1 cellular context compared by ENCODE assay signal in the genomic region with DNA sequence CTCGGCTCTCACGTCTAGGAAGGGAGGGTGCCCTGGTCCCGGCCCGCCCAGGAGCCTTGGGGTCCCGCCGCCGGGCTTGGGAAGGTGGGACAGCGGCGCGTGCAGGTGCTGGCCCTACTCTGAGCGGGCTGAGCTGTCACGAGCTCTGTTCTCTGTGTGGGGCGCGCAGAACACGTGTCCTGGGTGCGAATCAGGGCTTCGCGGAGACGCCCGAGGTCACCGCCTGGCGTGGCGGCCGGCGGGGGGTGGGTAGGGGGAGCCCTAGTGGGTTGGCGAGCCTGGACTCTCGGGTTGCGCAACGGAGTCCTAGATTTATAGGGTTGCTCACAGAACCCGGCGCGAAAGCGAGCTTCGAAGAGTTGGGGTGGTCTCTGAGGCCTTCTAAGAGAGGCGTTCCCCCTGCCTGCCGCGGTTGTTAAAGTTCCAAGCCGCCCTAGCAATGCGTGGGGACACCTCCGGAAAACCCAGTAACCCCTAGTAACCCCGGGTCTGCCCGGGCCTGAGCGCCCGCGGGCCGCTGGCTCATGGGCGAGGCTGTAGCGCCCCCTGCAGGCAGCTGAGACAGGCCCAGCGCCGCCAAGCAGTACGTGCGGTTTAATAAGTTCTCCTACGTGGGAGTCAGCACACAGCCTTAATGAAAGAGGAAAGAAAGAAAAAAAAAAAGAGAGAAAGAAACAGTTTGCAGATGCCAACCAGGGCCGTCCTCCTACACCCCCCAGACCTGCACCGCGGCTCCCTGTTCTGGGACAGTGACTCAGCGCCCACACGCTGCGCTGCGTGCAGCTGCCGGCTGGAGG.
TF ChIP-seq lines count a peak whose summit lies in the region.

No MANE protein-coding gene starts in this region.

TF ChIP-seq in WTC11, 78 proteins besides CTCF, POLR2A, EP300 and RAD21 (continued from another document):
- TF ChIP-seq, protein P1, sequence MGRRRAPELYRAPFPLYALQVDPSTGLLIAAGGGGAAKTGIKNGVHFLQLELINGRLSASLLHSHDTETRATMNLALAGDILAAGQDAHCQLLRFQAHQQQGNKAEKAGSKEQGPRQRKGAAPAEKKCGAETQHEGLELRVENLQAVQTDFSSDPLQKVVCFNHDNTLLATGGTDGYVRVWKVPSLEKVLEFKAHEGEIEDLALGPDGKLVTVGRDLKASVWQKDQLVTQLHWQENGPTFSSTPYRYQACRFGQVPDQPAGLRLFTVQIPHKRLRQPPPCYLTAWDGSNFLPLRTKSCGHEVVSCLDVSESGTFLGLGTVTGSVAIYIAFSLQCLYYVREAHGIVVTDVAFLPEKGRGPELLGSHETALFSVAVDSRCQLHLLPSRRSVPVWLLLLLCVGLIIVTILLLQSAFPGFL (CRISPR knock-in tag; IDR thresholded peaks at IDR 0.05; ENCODE audit: borderline replicate concordance), result no peak
- no peak for TF ChIP-seq IRF2 (CRISPR knock-in tag; IDR thresholded peaks at IDR 0.05; ENCODE audit: borderline replicate concordance, low read depth)
- no peak for TF ChIP-seq ZNF138 (CRISPR knock-in tag; conservative IDR thresholded peaks at IDR 0.05)
- TF ChIP-seq, protein P2, sequence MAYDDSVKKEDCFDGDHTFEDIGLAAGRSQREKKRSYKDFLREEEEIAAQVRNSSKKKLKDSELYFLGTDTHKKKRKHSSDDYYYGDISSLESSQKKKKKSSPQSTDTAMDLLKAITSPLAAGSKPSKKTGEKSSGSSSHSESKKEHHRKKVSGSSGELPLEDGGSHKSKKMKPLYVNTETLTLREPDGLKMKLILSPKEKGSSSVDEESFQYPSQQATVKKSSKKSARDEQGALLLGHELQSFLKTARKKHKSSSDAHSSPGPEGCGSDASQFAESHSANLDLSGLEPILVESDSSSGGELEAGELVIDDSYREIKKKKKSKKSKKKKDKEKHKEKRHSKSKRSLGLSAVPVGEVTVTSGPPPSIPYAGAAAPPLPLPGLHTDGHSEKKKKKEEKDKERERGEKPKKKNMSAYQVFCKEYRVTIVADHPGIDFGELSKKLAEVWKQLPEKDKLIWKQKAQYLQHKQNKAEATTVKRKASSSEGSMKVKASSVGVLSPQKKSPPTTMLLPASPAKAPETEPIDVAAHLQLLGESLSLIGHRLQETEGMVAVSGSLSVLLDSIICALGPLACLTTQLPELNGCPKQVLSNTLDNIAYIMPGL (CRISPR knock-in tag; IDR thresholded peaks at IDR 0.05), result peak; percentile 73
- no peak for TF ChIP-seq NR2C2 (CRISPR knock-in tag; IDR thresholded peaks at IDR 0.05)
- TF ChIP-seq, protein P3, sequence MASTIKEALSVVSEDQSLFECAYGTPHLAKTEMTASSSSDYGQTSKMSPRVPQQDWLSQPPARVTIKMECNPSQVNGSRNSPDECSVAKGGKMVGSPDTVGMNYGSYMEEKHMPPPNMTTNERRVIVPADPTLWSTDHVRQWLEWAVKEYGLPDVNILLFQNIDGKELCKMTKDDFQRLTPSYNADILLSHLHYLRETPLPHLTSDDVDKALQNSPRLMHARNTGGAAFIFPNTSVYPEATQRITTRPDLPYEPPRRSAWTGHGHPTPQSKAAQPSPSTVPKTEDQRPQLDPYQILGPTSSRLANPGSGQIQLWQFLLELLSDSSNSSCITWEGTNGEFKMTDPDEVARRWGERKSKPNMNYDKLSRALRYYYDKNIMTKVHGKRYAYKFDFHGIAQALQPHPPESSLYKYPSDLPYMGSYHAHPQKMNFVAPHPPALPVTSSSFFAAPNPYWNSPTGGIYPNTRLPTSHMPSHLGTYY (CRISPR knock-in tag; IDR thresholded peaks at IDR 0.05), result no peak; the same call in 1 of the 2 replicates
- TF ChIP-seq, protein P4, sequence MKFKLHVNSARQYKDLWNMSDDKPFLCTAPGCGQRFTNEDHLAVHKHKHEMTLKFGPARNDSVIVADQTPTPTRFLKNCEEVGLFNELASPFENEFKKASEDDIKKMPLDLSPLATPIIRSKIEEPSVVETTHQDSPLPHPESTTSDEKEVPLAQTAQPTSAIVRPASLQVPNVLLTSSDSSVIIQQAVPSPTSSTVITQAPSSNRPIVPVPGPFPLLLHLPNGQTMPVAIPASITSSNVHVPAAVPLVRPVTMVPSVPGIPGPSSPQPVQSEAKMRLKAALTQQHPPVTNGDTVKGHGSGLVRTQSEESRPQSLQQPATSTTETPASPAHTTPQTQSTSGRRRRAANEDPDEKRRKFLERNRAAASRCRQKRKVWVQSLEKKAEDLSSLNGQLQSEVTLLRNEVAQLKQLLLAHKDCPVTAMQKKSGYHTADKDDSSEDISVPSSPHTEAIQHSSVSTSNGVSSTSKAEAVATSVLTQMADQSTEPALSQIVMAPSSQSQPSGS (CRISPR knock-in tag; IDR thresholded peaks at IDR 0.05; ENCODE audit: borderline replicate concordance, low read depth), result no peak
- no peak for TF ChIP-seq ZNF219 (CRISPR knock-in tag; IDR thresholded peaks at IDR 0.05; ENCODE audit: borderline replicate concordance)
- no peak for TF ChIP-seq GABPB1 (CRISPR knock-in tag; IDR thresholded peaks at IDR 0.05)
